ENCODE assay signal across 27 cellular contexts in genomic region chr13:105709181-105709580, GRCh38.
"Had no signal": no experiment of that assay in that cellular context is flagged by ENCODE, and none has a peak within 500 bp of the region (broad histone marks: within the 10 kb centered on the region; RNA-seq: fewer than 3 reads in every experiment).

No MANE protein-coding gene starts in this region.

- H3K4me3 ChIP-seq: stomach, suprapubic skin, testis, thoracic aorta, thyroid gland, tibial artery, tibial nerve, transverse colon, upper lobe of left lung, upper lobe of right lung, uterus, vagina had no signal

- H3K4me1 ChIP-seq: stomach, suprapubic skin, testis, thyroid gland, tibial artery, tibial nerve, transverse colon, upper lobe of left lung, upper lobe of right lung, uterus, vagina had no signal

- H3K9me3 ChIP-seq: stomach, suprapubic skin, testis, thoracic aorta, thyroid gland, tibial artery, tibial nerve, transverse colon, upper lobe of left lung, upper lobe of right lung, uterus, vagina had no signal

- H3K27me3 ChIP-seq: stomach, suprapubic skin, testis, thyroid gland, tibial artery, tibial nerve, transverse colon, upper lobe of left lung, upper lobe of right lung, uterus, vagina had no signal

- DNase-seq: stimulated activated CD4-positive, alpha-beta T cell treated with anti-CD3 and anti-CD28 coated beads, Interleukin-2, amount 100 ng/mL, for 48 hours; stimulated activated CD4-positive, alpha-beta T cell treated with anti-CD3 and anti-CD28 coated beads, Interleukin-4, amount 100 ng/mL, for 1 hour; stimulated activated CD4-positive, alpha-beta T cell treated with anti-CD3 and anti-CD28 coated beads, Interleukin-4, amount 100 ng/mL, for 24 hours; stimulated activated CD4-positive, alpha-beta T cell treated with anti-CD3 and anti-CD28 coated beads, Interleukin-4, amount 100 ng/mL, for 4 hours; stimulated activated CD8-positive, alpha-beta memory T cell treated with anti-CD3 and anti-CD28 coated beads, Interleukin-4, amount 100 ng/mL, for 48 hours; stimulated activated naive B cell treated with anti-CD40 and anti-IgM and Interleukin-4, amounts not matched to agents 10 μg/mL and 1 μg/mL and 100 μg/mL, for 72 hours; stimulated activated naive CD4-positive, alpha-beta T cell; stimulated activated naive CD4-positive, alpha-beta T cell treated with Interleukin-2 at 50 U/mL for 16 hours; stimulated activated naive CD8-positive, alpha-beta T cell treated with anti-CD3 and anti-CD28 coated beads, Interleukin-15, amount 100 ng/mL, for 72 hours; stimulated activated naive CD8-positive, alpha-beta T cell treated with anti-CD3 and anti-CD28 coated beads, Interleukin-15, Interleukin-2, amounts not matched to agents 100 U/mL and 50 U/mL, for 24 hours; stomach; substantia nigra; testis; thyroid gland; tibial artery; transverse colon; trophoblast cell; upper lobe of left lung; upper lobe of right lung; uterus had no signal

- FAIRE-seq: urothelium cell line had no signal

- H3K36me3 ChIP-seq: stomach, suprapubic skin, thoracic aorta, thyroid gland, tibial artery, tibial nerve, transverse colon, upper lobe of left lung, upper lobe of right lung, uterus, vagina had no signal

- ATAC-seq: stimulated activated effector memory CD8-positive, alpha-beta T cell treated with anti-CD3 and anti-CD28 coated beads, Interleukin-12 subunit alpha, Interleukin-12 subunit beta, amount 100 ng/mL, for 72 hours; stimulated activated memory B cell treated with anti-CD40 and anti-IgM and Interleukin-4, amounts not matched to agents 10 μg/mL and 1 μg/mL and 100 μg/mL, for 72 hours; stimulated activated naive B cell treated with anti-CD40 and anti-IgM and Interleukin-4, amounts not matched to agents 10 μg/mL and 1 μg/mL and 100 μg/mL, for 72 hours; stimulated activated naive CD8-positive, alpha-beta T cell treated with anti-CD3 and anti-CD28 coated beads, Interleukin-15, amount 100 ng/mL, for 72 hours; stimulated activated naive CD8-positive, alpha-beta T cell treated with anti-CD3 and anti-CD28 coated beads, Interleukin-15, Interleukin-2, amounts not matched to agents 100 U/mL and 50 U/mL, for 24 hours; upper lobe of right lung had no signal

- H3K27ac ChIP-seq: stomach, suprapubic skin, testis, thoracic aorta, thyroid gland, tibial artery, tibial nerve, transverse colon, upper lobe of left lung, upper lobe of right lung, uterus, vagina had no signal
